In the genomic region with DNA sequence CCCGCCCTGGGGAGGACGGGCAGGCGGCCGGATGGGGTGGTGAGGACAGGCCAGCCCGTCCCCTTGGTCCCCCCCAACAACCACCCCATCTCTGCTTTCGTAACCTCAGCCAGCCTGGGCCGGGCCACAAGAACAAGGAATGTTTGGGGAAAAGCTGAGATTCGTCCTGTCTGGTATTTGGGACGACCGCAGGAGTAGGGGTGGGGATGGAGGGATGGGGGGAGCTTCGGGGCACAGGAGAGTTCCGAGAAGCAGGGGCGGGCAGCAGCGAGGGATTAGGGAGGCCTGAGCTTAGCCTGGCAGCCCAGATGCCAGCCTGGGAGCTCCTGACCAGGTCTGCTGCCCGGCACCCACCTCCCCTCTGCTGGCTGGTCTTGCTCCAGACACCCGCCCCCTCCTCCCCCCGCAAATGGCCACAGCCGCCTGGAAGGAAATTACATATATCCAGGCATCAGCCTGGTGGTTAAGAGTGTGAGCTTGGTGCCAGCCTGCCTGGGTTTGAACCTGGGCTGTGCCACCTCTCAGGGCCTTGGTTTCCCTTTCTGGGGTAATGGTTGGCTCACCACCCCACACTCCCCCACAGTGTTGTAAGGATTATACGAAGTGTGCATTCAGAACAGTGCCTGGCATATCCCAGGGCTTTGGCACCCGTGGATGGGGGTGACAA, we compare ENCODE assay signal across 14 cellular contexts. TPM values are rescaled to one million over a fixed set of nuclear protein-coding genes. Genes with fewer than 3 reads are reported as not detected.
DNase-seq lines count a peak whose midpoint lies in the region; ATAC-seq, FAIRE-seq and TF ChIP-seq lines count a peak whose summit lies in the region.
"Had no signal": no experiment of that assay in that cellular context is flagged by ENCODE, and none has a peak within 500 bp of the region (broad histone marks: within the 10 kb centered on the region; RNA-seq: fewer than 3 reads in every experiment).

A gene with protein sequence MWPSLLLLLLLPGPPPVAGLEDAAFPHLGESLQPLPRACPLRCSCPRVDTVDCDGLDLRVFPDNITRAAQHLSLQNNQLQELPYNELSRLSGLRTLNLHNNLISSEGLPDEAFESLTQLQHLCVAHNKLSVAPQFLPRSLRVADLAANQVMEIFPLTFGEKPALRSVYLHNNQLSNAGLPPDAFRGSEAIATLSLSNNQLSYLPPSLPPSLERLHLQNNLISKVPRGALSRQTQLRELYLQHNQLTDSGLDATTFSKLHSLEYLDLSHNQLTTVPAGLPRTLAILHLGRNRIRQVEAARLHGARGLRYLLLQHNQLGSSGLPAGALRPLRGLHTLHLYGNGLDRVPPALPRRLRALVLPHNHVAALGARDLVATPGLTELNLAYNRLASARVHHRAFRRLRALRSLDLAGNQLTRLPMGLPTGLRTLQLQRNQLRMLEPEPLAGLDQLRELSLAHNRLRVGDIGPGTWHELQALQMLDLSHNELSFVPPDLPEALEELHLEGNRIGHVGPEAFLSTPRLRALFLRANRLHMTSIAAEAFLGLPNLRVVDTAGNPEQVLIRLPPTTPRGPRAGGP (minus strand): TSS at position 57 of the 667 bp plus-strand sequence. CDS start 236 bp downstream, outside the sequence.

- peak within 1 kb of the TSS; percentile 19 for H3K4me3 ChIP-seq in kidney epithelial cell (ENCODE audit: low read depth, low read length)
- H3K4me3 ChIP-seq in upper lobe of left lung, result peak within 1 kb of the TSS in 3 of 4 donors; percentile 28 to 42 (median 39)

- DNase-seq in DMS 273 (lab: John Stamatoyannopoulos, UW; ENCODE audit: unreplicated experiment) (peak; percentile 39), DMS 273 treated with DMSO at 0.1 percent for 48 hours (lab: John Stamatoyannopoulos, UW) (no peak), chondrocyte (ENCODE audit: low spot score) (no peak), kidney epithelial cell (ENCODE audit: low read depth) (no peak), upper lobe of left lung (peak in 1 of 2 donors; percentile 54), RCC 7860 (ENCODE audit: low spot score) (no peak), globus pallidus (ENCODE audit: low spot score) (no peak)
- DNase-seq: activated CD8-positive, alpha-beta memory T cell treated with anti-CD3 and anti-CD28 coated beads, Interleukin-2, amount 50 U/mL, for 48 hours; cortex of kidney; left colon; NCI-H1930; stimulated activated CD4-positive, alpha-beta T cell treated with anti-CD3 and anti-CD28 coated beads, Interleukin-15, amount 100 ng/mL, for 24 hours had no signal

- no peak for TF ChIP-seq POLR2A in upper lobe of left lung (IDR thresholded peaks at IDR 0.05)

- H3K27ac ChIP-seq in upper lobe of left lung, result peak within 1 kb of the TSS in 1 of 4 donors; percentile 61
- H3K27ac ChIP-seq: 22Rv1 had no signal

- H3K36me3 Mint-ChIP-seq in chondrocyte (ENCODE audit: low read depth), result no peaks in the 10 kb centered on the region

- no peaks in the 10 kb centered on the region for H3K27me3 Mint-ChIP-seq in chondrocyte (ENCODE audit: low read depth)

- H3K9me3 Mint-ChIP-seq in chondrocyte (ENCODE audit: low read depth), result no peaks in the 10 kb centered on the region

- WGBS in upper lobe of left lung, 2 donors, result 19 to 28% methylated on average over 20 of the region's 20 CpGs

- TF ChIP-seq CTCF in chondrocyte (IDR thresholded peaks at IDR 0.05), result no peak
- no peak for TF ChIP-seq CTCF in kidney epithelial cell (IDR thresholded peaks at IDR 0.05; ENCODE audit: insufficient read depth, low read length, poor library complexity, severe bottlenecking)
- no peak for TF ChIP-seq CTCF in upper lobe of left lung (IDR thresholded peaks at IDR 0.05)

- H3K27ac Mint-ChIP-seq in chondrocyte (ENCODE audit: unreplicated experiment), result no peak within 1 kb of the TSS

- FAIRE-seq in RCC 7860 (lab: Jason Lieb, UNC), result no peak

- H3K4me3 Mint-ChIP-seq in chondrocyte (ENCODE audit: unreplicated experiment), result peak within 1 kb of the TSS; percentile 68

- no peak for TF ChIP-seq EP300 in upper lobe of left lung (IDR thresholded peaks at IDR 0.05)

- ATAC-seq in upper lobe of left lung (ENCODE audit: low FRiP score in 2 of 2) (peak; percentile 69 to 79), HG03439 (IDR thresholded peaks at IDR 0.05; ENCODE audit: unreplicated experiment) (no peak)
- ATAC-seq: left colon had no signal

- H3K9me3 ChIP-seq in upper lobe of left lung, result no peaks in the 10 kb centered on the region

- peaks cover 0 to 12% (median 8%) of the 10 kb centered on the region in 4 donors for H3K4me1 ChIP-seq in upper lobe of left lung

- H3K27me3 ChIP-seq in kidney epithelial cell (ENCODE audit: control insufficient read depth, insufficient read depth, low read length), result peaks cover 22% of the 10 kb centered on the region
- H3K27me3 ChIP-seq in upper lobe of left lung, result peaks cover 0 to 4% (median 0%) of the 10 kb centered on the region in 4 donors

- H3K36me3 ChIP-seq in kidney epithelial cell (ENCODE audit: control insufficient read depth, insufficient read depth, low read length) (no peaks in the 10 kb centered on the region), upper lobe of left lung (no peaks in the 10 kb centered on the region)

- peaks cover 9% of the 10 kb centered on the region for H3K4me1 Mint-ChIP-seq in chondrocyte (ENCODE audit: low read depth)

RNA-seq across cellular contexts. Expression of the gene that starts here (rescaled TPM):
- total RNA-seq in chondrocyte (5.7 to 8.9 TPM (median 8.7 TPM) in 3 replicates), kidney epithelial cell (not detected in 2 replicates), upper lobe of left lung (1 to 10 TPM; 1.5 to 4.3 (median 2.5) TPM)
